Comparison of ENCODE assay signal across 8 cellular contexts in genomic region chr1:201539561-201540404, GRCh38. TPM values are rescaled to one million over a fixed set of nuclear protein-coding genes. Genes with fewer than 3 reads are reported as not detected.
DNase-seq lines count a peak whose midpoint lies in the region; ATAC-seq and TF ChIP-seq lines count a peak whose summit lies in the region.

No MANE protein-coding gene starts in this region.

- peak overlapping the region; percentile 86 for H2AFZ ChIP-seq in neural progenitor cell (replicated peaks)

- H3K4me2 ChIP-seq in neural progenitor cell = peak overlapping the region; percentile 94

- ATAC-seq in activated CD8-positive, alpha-beta T cell treated with anti-CD3 and anti-CD28 coated beads for 36 hours = peak; percentile 34
- no peak for ATAC-seq in HG02938 (IDR thresholded peaks at IDR 0.05; ENCODE audit: unreplicated experiment)

- CTCF ChIA-PET in activated CD8-positive, alpha-beta T cell treated with anti-CD3 and anti-CD28 coated beads for 36 hours (lab: Charles Lee) = interaction anchor here (0.8 to 1.6 kb wide), 4 partner anchors 9 to 169 kb away, joined by 3 to 6 read pairs (median 4); no protein-coding TSS in a partner anchor

- H3K4me1 ChIP-seq in neural progenitor cell = peaks cover 28% of the 10 kb centered on the region

- no peak overlapping the region for H3K9ac ChIP-seq in neural progenitor cell

- no peaks in the 10 kb centered on the region for H3K9me3 Mint-ChIP-seq in activated CD8-positive, alpha-beta T cell treated with anti-CD3 and anti-CD28 coated beads for 36 hours
- H3K9me3 Mint-ChIP-seq in neural progenitor cell = no peaks in the 10 kb centered on the region

- no peaks in the 10 kb centered on the region for H3K36me3 Mint-ChIP-seq in activated CD8-positive, alpha-beta T cell treated with anti-CD3 and anti-CD28 coated beads for 36 hours (ENCODE audit: low read depth)
- H3K36me3 Mint-ChIP-seq in neural progenitor cell = peaks cover 4% of the 10 kb centered on the region

- peak; percentile 73 for DNase-seq in DMS153 (lab: John Stamatoyannopoulos, UW)
- DNase-seq in NCI-H2029 (lab: John Stamatoyannopoulos, UW) = peak; percentile 43
- DNase-seq in activated CD8-positive, alpha-beta T cell treated with anti-CD3 and anti-CD28 coated beads for 36 hours = peak; percentile 15
- DNase-seq in glomerular visceral epithelial cell (ENCODE audit: extremely low spot score) = peak; percentile 73
- DNase-seq in neural progenitor cell (ENCODE audit: low spot score) = peak; percentile 73
- DNase-seq in NOMO-1 treated with dmso at 0.1 percent for 144 hours (lab: John Stamatoyannopoulos, UW; ENCODE audit: unreplicated experiment) = no peak
- DNase-seq in HT-29 (ENCODE audit: low spot score) = no peak

- peaks cover 13% of the 10 kb centered on the region for H4K20me1 ChIP-seq in neural progenitor cell (ENCODE audit: low read depth)

- H3K27me3 ChIP-seq in neural progenitor cell = peaks cover 76% of the 10 kb centered on the region

- no peaks in the 10 kb centered on the region for H3K9me3 ChIP-seq in neural progenitor cell (ENCODE audit: low read depth)

- no peak for TF ChIP-seq CTCF in activated CD8-positive, alpha-beta T cell treated with anti-CD3 and anti-CD28 coated beads for 36 hours (IDR thresholded peaks at IDR 0.05)
- TF ChIP-seq CTCF in neural progenitor cell (IDR thresholded peaks at IDR 0.05) = no peak

- H3K27me3 Mint-ChIP-seq in activated CD8-positive, alpha-beta T cell treated with anti-CD3 and anti-CD28 coated beads for 36 hours = peaks cover 57% of the 10 kb centered on the region
- H3K27me3 Mint-ChIP-seq in neural progenitor cell (ENCODE audit: insufficient read depth, low read depth) = peaks cover 28% of the 10 kb centered on the region

- H3F3A ChIP-seq in neural progenitor cell (ENCODE audit: low read depth) = peaks cover 21% of the 10 kb centered on the region

- H3K36me3 ChIP-seq in neural progenitor cell = no peaks in the 10 kb centered on the region

- no peak overlapping the region for H3K27ac Mint-ChIP-seq in activated CD8-positive, alpha-beta T cell treated with anti-CD3 and anti-CD28 coated beads for 36 hours
- H3K27ac Mint-ChIP-seq in neural progenitor cell = no peak overlapping the region

- POLR2A ChIA-PET in activated CD8-positive, alpha-beta T cell treated with anti-CD3 and anti-CD28 coated beads for 36 hours (lab: Charles Lee) = interaction anchor here (0.7 kb wide), 2 partner anchors 9 to 306 kb away, joined by 3 read pairs; no protein-coding TSS in a partner anchor

- H3K27ac ChIP-seq in neural progenitor cell = no peak overlapping the region

- peak overlapping the region; percentile 44 for H3K4me3 Mint-ChIP-seq in activated CD8-positive, alpha-beta T cell treated with anti-CD3 and anti-CD28 coated beads for 36 hours
- peak overlapping the region; percentile 93 for H3K4me3 Mint-ChIP-seq in neural progenitor cell

- intact Hi-C loops in activated CD8-positive, alpha-beta T cell treated with anti-CD3 and anti-CD28 coated beads for 36 hours (cut with micrococcal nuclease) = no loop called here

- H3K4me3 ChIP-seq in neural progenitor cell = peak overlapping the region; percentile 70

- no peaks in the 10 kb centered on the region for H3K79me2 ChIP-seq in neural progenitor cell (ENCODE audit: low read depth)

- H3K4me1 Mint-ChIP-seq in activated CD8-positive, alpha-beta T cell treated with anti-CD3 and anti-CD28 coated beads for 36 hours (ENCODE audit: low read depth) = peaks cover 10% of the 10 kb centered on the region
- H3K4me1 Mint-ChIP-seq in neural progenitor cell = peaks cover 49% of the 10 kb centered on the region

RNA-seq across cellular contexts. Expression of gene NAV1, which starts 0.9 kb away (rescaled TPM):
- total RNA-seq in activated CD8-positive, alpha-beta T cell treated with anti-CD3 and anti-CD28 coated beads for 36 hours = 1 to 10 TPM; 1.6 to 2.1 TPM
- total RNA-seq in neural progenitor cell (ENCODE audit: low replicate concordance) = 60.7 and 83.0 TPM in 2 replicates
- 0.51 and 0.99 TPM in 2 replicates for total RNA-seq in HT-29 (2014; rRNA removed; shearing (Covaris generic))

RNA-seq across cellular contexts. Expression of gene CSRP1, which starts 32.9 kb away (rescaled TPM):
- 10 to 100 TPM; 55.3 to 56.2 TPM for total RNA-seq in activated CD8-positive, alpha-beta T cell treated with anti-CD3 and anti-CD28 coated beads for 36 hours
- 2.5 and 4.1 TPM in 2 replicates for total RNA-seq in neural progenitor cell (ENCODE audit: low replicate concordance)
- 183 and 213 TPM in 2 replicates for total RNA-seq in HT-29 (2014; rRNA removed; shearing (Covaris generic))

Comparison
In these comparisons a context has a peak if more than half of its experiments do, and no peak if none do; other contexts are left out.
1. DNase-seq: peak in DMS153 (single experiment), NCI-H2029 (single experiment), activated CD8-positive, alpha-beta T cell treated with anti-CD3 and anti-CD28 coated beads for 36 hours (single experiment), glomerular visceral epithelial cell (single experiment) and neural progenitor cell (single experiment); none in NOMO-1 treated with dmso at 0.1 percent for 144 hours (single experiment) and HT-29 (single experiment).
2. RNA of gene NAV1, which starts 0.9 kb away (total RNA-seq): 60.7 to 83.0 TPM in neural progenitor cell; 1.6 to 2.1 TPM in activated CD8-positive, alpha-beta T cell treated with anti-CD3 and anti-CD28 coated beads for 36 hours and 0.51 to 0.99 TPM in HT-29; every median in the first group is over 10 times any median in the second.
3. RNA of gene CSRP1, which starts 32.9 kb away (total RNA-seq): 183 to 213 TPM in HT-29 and 55.3 to 56.2 TPM in activated CD8-positive, alpha-beta T cell treated with anti-CD3 and anti-CD28 coated beads for 36 hours; 2.5 to 4.1 TPM in neural progenitor cell; every median in the first group is over 10 times any median in the second.